In the genomic region with DNA sequence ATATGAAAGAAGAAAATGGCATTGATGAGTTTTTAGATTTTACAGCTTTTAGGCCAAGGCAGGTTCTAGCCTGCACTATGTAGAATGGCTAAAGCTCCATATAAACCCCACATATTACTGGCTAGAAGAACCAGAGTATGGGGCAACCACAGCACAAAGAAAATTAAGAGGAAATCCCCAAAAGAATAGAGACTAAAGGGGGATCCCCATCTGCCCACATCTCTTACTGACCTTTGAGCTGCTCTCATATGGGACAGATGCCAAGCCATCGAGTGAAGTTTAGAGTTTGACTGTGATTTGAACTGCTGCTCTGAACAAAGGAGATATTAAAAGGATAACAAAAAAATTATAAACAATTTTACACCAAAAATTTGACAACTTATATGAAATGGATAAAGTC, we compare ENCODE assay signal across 11 cellular contexts.
DNase-seq lines count a peak whose midpoint lies in the region; ATAC-seq, FAIRE-seq and TF ChIP-seq lines count a peak whose summit lies in the region.
"Had no signal": no experiment of that assay in that cellular context is flagged by ENCODE, and none has a peak within 500 bp of the region (broad histone marks: within the 10 kb centered on the region; RNA-seq: fewer than 3 reads in every experiment).

No MANE protein-coding gene starts in this region.

- no peak for TF ChIP-seq POLR2A in H54 (IDR thresholded peaks at IDR 0.05; ENCODE audit: low read depth, low read length)

- H3K36me3 ChIP-seq in HAP-1 (replicated peaks) (no peaks in the 10 kb centered on the region), left lung (no peaks in the 10 kb centered on the region)

- no peak for TF ChIP-seq CTCF in GM12864 (IDR thresholded peaks at IDR 0.05; ENCODE audit: low read depth, low read length, missing control alignments)
- TF ChIP-seq CTCF in left lung (IDR thresholded peaks at IDR 0.05), result no peak

- H3K27ac ChIP-seq in left lung, result no peak overlapping the region
- H3K27ac ChIP-seq: epithelial cell of prostate had no signal

- ATAC-seq in HG02623 (IDR thresholded peaks at IDR 0.05; ENCODE audit: unreplicated experiment) (peak; percentile 91), HG03378 (IDR thresholded peaks at IDR 0.05; ENCODE audit: unreplicated experiment) (peak; percentile 97), left lung (no peak)
- ATAC-seq: natural killer cell had no signal

- DNase-seq in GM12864 (ENCODE audit: low read depth) (peak; percentile 29), GM19240 (ENCODE audit: insufficient read length, low spot score) (peak; percentile 6), kidney glomerular epithelial cell (lab: John Stamatoyannopoulos, UW) (no peak), H54 (ENCODE audit: insufficient read length, low spot score) (no peak), HAP-1 (ENCODE audit: low spot score in 2 of 2) (no peak), left lung (no peak)
- DNase-seq: natural killer cell, NCI-H1105 treated with DMSO at 0.1 percent for 48 hours had no signal

- intact Hi-C loops in left lung (cut with DNase I), result no loop called here

- no peaks in the 10 kb centered on the region for H3K9me3 ChIP-seq in HAP-1
- H3K9me3 ChIP-seq in left lung, result no peaks in the 10 kb centered on the region

- H3K27me3 ChIP-seq in HAP-1 (ENCODE audit: low read depth) (no peaks in the 10 kb centered on the region), left lung (no peaks in the 10 kb centered on the region)

- FAIRE-seq in H54 (lab: Jason Lieb, UNC), result no peak

- H3K4me3 ChIP-seq in GM12864 (ENCODE audit: low read depth, low read length) (no peak overlapping the region), HAP-1 (no peak overlapping the region), left lung (no peak overlapping the region)

- in situ Hi-C loops in HAP-1 (cut with MboI; ENCODE audit: low sequenced_read_pairs), result no loop called here

- no peaks in the 10 kb centered on the region for H3K4me1 ChIP-seq in HAP-1
- no peaks in the 10 kb centered on the region for H3K4me1 ChIP-seq in left lung

Comparison
In these comparisons a context has a peak if more than half of its experiments do, and no peak if none do; other contexts are left out.
1. DNase-seq: peak in GM12864 (single experiment) and GM19240 (single experiment); none in kidney glomerular epithelial cell (single experiment), H54 (single experiment), HAP-1 (0 of 2) and left lung (0 of 2).